In the genomic region with DNA sequence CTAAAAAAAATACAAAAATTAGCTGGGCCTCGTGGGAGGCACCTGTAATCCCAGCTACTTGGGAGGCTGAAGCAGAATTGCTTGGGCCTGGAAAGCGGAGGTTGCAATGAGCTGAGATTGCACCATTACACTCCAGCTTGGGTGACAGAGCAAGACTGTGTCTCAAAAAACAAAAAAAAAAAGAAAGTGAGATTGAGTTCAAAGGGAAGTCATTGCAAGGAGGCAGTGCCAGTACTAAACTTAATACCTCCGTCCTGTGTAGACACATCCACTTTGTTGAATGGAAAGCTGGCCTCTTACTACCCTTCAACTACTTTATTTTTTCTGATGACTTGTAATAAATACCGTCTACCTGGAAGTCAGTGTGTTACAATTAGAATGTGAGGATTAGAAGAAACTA, we compare ENCODE assay signal across 28 cellular contexts.
"Had no signal": no experiment of that assay in that cellular context is flagged by ENCODE, and none has a peak within 500 bp of the region (broad histone marks: within the 10 kb centered on the region; RNA-seq: fewer than 3 reads in every experiment).

No MANE protein-coding gene starts in this region.

- H3K27me3 Mint-ChIP-seq: stimulated activated memory B cell treated with anti-CD40 and anti-IgM and Interleukin-4, amounts not matched to agents 10 μg/mL and 1 μg/mL and 100 μg/mL, for 72 hours; stimulated activated naive B cell treated with anti-CD40 and anti-IgM and Interleukin-4, amounts not matched to agents 10 μg/mL and 1 μg/mL and 100 μg/mL, for 72 hours; stimulated activated naive CD8-positive, alpha-beta T cell treated with anti-CD3 and anti-CD28 coated beads, Interleukin-15, amount 100 ng/mL, for 72 hours; stimulated activated naive CD8-positive, alpha-beta T cell treated with anti-CD3 and anti-CD28 coated beads, Interleukin-15, Interleukin-2, amounts not matched to agents 100 ng/mL and 50 ng/mL, for 24 hours; type B pancreatic cell had no signal

- H3K9me3 ChIP-seq: stomach, suprapubic skin, testis, thoracic aorta, thyroid gland, tibial artery, tibial nerve, transverse colon, upper lobe of left lung, upper lobe of right lung, uterus, vagina had no signal

- H3K27ac Mint-ChIP-seq: stimulated activated effector memory CD8-positive, alpha-beta T cell treated with anti-CD3 and anti-CD28 coated beads, Interleukin-12 subunit alpha, Interleukin-12 subunit beta, amount 100 ng/mL, for 72 hours; stimulated activated memory B cell treated with anti-CD40 and anti-IgM and Interleukin-4, amounts not matched to agents 10 μg/mL and 1 μg/mL and 100 μg/mL, for 72 hours; stimulated activated naive B cell treated with anti-CD40 and anti-IgM and Interleukin-4, amounts not matched to agents 10 μg/mL and 1 μg/mL and 100 μg/mL, for 72 hours; stimulated activated naive CD8-positive, alpha-beta T cell treated with anti-CD3 and anti-CD28 coated beads, Interleukin-15, amount 100 ng/mL, for 72 hours; stimulated activated naive CD8-positive, alpha-beta T cell treated with anti-CD3 and anti-CD28 coated beads, Interleukin-15, Interleukin-2, amounts not matched to agents 100 ng/mL and 50 ng/mL, for 24 hours; type B pancreatic cell had no signal

- H3K4me3 Mint-ChIP-seq: stimulated activated effector memory CD8-positive, alpha-beta T cell treated with anti-CD3 and anti-CD28 coated beads, Interleukin-12 subunit alpha, Interleukin-12 subunit beta, amount 100 ng/mL, for 72 hours; stimulated activated memory B cell treated with anti-CD40 and anti-IgM and Interleukin-4, amounts not matched to agents 10 μg/mL and 1 μg/mL and 100 μg/mL, for 72 hours; stimulated activated naive B cell treated with anti-CD40 and anti-IgM and Interleukin-4, amounts not matched to agents 10 μg/mL and 1 μg/mL and 100 μg/mL, for 72 hours; stimulated activated naive CD8-positive, alpha-beta T cell treated with anti-CD3 and anti-CD28 coated beads, Interleukin-15, amount 100 ng/mL, for 72 hours; stimulated activated naive CD8-positive, alpha-beta T cell treated with anti-CD3 and anti-CD28 coated beads, Interleukin-15, Interleukin-2, amounts not matched to agents 100 ng/mL and 50 ng/mL, for 24 hours; type B pancreatic cell had no signal

- DNase-seq: stimulated activated CD4-positive, alpha-beta T cell treated with anti-CD3 and anti-CD28 coated beads, Interleukin-2, amount 100 ng/mL, for 48 hours; stimulated activated CD4-positive, alpha-beta T cell treated with anti-CD3 and anti-CD28 coated beads, Interleukin-4, amount 100 ng/mL, for 1 hour; stimulated activated CD4-positive, alpha-beta T cell treated with anti-CD3 and anti-CD28 coated beads, Interleukin-4, amount 100 ng/mL, for 24 hours; stimulated activated CD4-positive, alpha-beta T cell treated with anti-CD3 and anti-CD28 coated beads, Interleukin-4, amount 100 ng/mL, for 4 hours; stimulated activated CD8-positive, alpha-beta memory T cell treated with anti-CD3 and anti-CD28 coated beads, Interleukin-4, amount 100 ng/mL, for 48 hours; stimulated activated naive B cell treated with anti-CD40 and anti-IgM and Interleukin-4, amounts not matched to agents 10 μg/mL and 1 μg/mL and 100 μg/mL, for 72 hours; stimulated activated naive CD4-positive, alpha-beta T cell; stimulated activated naive CD4-positive, alpha-beta T cell treated with Interleukin-2 at 50 U/mL for 16 hours; stimulated activated naive CD8-positive, alpha-beta T cell treated with anti-CD3 and anti-CD28 coated beads, Interleukin-15, amount 100 ng/mL, for 72 hours; stimulated activated naive CD8-positive, alpha-beta T cell treated with anti-CD3 and anti-CD28 coated beads, Interleukin-15, Interleukin-2, amounts not matched to agents 100 U/mL and 50 U/mL, for 24 hours; stomach; substantia nigra; testis; thyroid gland; tibial artery; transverse colon; trophoblast cell; upper lobe of left lung; upper lobe of right lung; uterus had no signal

- H3K4me1 ChIP-seq: testis, tibial artery, upper lobe of left lung, upper lobe of right lung, uterus had no signal

- ATAC-seq: stimulated activated effector memory CD8-positive, alpha-beta T cell treated with anti-CD3 and anti-CD28 coated beads, Interleukin-12 subunit alpha, Interleukin-12 subunit beta, amount 100 ng/mL, for 72 hours; stimulated activated memory B cell treated with anti-CD40 and anti-IgM and Interleukin-4, amounts not matched to agents 10 μg/mL and 1 μg/mL and 100 μg/mL, for 72 hours; stimulated activated naive B cell treated with anti-CD40 and anti-IgM and Interleukin-4, amounts not matched to agents 10 μg/mL and 1 μg/mL and 100 μg/mL, for 72 hours; stimulated activated naive CD8-positive, alpha-beta T cell treated with anti-CD3 and anti-CD28 coated beads, Interleukin-15, amount 100 ng/mL, for 72 hours; stimulated activated naive CD8-positive, alpha-beta T cell treated with anti-CD3 and anti-CD28 coated beads, Interleukin-15, Interleukin-2, amounts not matched to agents 100 U/mL and 50 U/mL, for 24 hours; upper lobe of right lung had no signal

- H3K36me3 ChIP-seq: stomach, suprapubic skin, thoracic aorta, thyroid gland, tibial artery, tibial nerve, transverse colon, upper lobe of left lung, upper lobe of right lung, uterus, vagina had no signal

- H3K36me3 Mint-ChIP-seq: stimulated activated effector memory CD8-positive, alpha-beta T cell treated with anti-CD3 and anti-CD28 coated beads, Interleukin-12 subunit alpha, Interleukin-12 subunit beta, amount 100 ng/mL, for 72 hours; stimulated activated naive B cell treated with anti-CD40 and anti-IgM and Interleukin-4, amounts not matched to agents 10 μg/mL and 1 μg/mL and 100 μg/mL, for 72 hours had no signal

- H3K4me3 ChIP-seq: stomach, suprapubic skin, testis, thoracic aorta, thyroid gland, tibial artery, tibial nerve, transverse colon, upper lobe of left lung, upper lobe of right lung, uterus, vagina had no signal

- H3K27ac ChIP-seq: stomach, suprapubic skin, testis, thoracic aorta, thyroid gland, tibial artery, tibial nerve, transverse colon, upper lobe of left lung, upper lobe of right lung, uterus, vagina had no signal

- H3K27me3 ChIP-seq: stomach, suprapubic skin, testis, thyroid gland, tibial artery, tibial nerve, transverse colon, upper lobe of left lung, upper lobe of right lung, uterus, vagina had no signal

- H3K9me3 Mint-ChIP-seq: stimulated activated effector memory CD8-positive, alpha-beta T cell treated with anti-CD3 and anti-CD28 coated beads, Interleukin-12 subunit alpha, Interleukin-12 subunit beta, amount 100 ng/mL, for 72 hours; stimulated activated memory B cell treated with anti-CD40 and anti-IgM and Interleukin-4, amounts not matched to agents 10 μg/mL and 1 μg/mL and 100 μg/mL, for 72 hours; stimulated activated naive B cell treated with anti-CD40 and anti-IgM and Interleukin-4, amounts not matched to agents 10 μg/mL and 1 μg/mL and 100 μg/mL, for 72 hours; stimulated activated naive CD8-positive, alpha-beta T cell treated with anti-CD3 and anti-CD28 coated beads, Interleukin-15, amount 100 ng/mL, for 72 hours; stimulated activated naive CD8-positive, alpha-beta T cell treated with anti-CD3 and anti-CD28 coated beads, Interleukin-15, Interleukin-2, amounts not matched to agents 100 ng/mL and 50 ng/mL, for 24 hours; type B pancreatic cell had no signal
